In the genomic region with DNA sequence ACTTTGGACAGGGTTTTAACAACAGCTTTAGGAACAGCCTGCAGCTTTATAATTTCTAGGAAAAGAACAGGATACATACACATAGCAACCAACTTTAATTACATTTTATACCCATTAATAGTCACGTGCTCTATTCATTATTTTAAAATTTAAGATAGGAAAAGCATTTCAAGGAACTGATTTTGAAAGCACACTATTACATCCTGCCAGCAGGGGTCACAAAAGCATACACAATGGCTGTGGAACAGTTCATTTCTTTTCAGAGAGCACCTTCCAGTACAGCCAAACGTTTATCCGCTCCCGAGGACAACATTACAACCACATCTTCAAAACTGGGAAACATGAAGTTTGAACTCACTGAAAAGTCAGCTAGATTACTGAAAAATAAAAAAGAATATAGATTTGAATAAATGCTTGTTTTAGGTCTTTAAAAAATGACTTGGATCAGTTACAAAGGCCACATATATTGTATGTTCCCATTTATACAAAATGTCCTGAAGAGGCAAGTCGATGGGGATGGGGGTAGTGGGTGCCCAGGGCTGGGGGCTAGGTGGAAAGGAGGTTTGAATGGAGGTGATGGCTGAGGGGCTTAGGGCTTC, we compare ENCODE assay signal across 8 cellular contexts.
DNase-seq lines count a peak whose midpoint lies in the region; ATAC-seq, FAIRE-seq and TF ChIP-seq lines count a peak whose summit lies in the region.

No MANE protein-coding gene starts in this region.

- H3K27me3 ChIP-seq in H9 (ENCODE audit: insufficient read depth, low read length) (no peaks in the 10 kb centered on the region), GM12878 (replicated peaks in 1 of 2; ENCODE audit: control insufficient read depth in 2 of 2, insufficient read depth in 2 of 2, low read length in 1 of 2) (peaks cover 3 to 9% of the 10 kb centered on the region in 2 experiments)

- H3K27ac ChIP-seq in H9 (ENCODE audit: insufficient read length, low read depth, low read length) (no peak overlapping the region), OCI-LY7 (ENCODE audit: low read depth, low read length, poor library complexity, severe bottlenecking) (no peak overlapping the region), GM12878 (ENCODE audit: control insufficient read depth, insufficient read depth) (no peak overlapping the region)

- no peak overlapping the region for H3K56ac ChIP-seq in H9 (ENCODE audit: insufficient read length, low read depth, low read length)

- H3K4ac ChIP-seq in H9 (ENCODE audit: low read depth, low read length) = no peak overlapping the region

- no peak overlapping the region for H2AK5ac ChIP-seq in H9 (ENCODE audit: insufficient read length, low read length)

- TF ChIP-seq EP300 in GM12878 (IDR thresholded peaks at IDR 0.05; ENCODE audit: borderline replicate concordance in 1 of 2, control insufficient read depth in 1 of 2, low read depth in 2 of 2, low read length in 2 of 2) = no peak

- intact Hi-C loops in OCI-LY7 (cut with micrococcal nuclease; ENCODE audit: unreplicated experiment) (loop anchor here (2.0 to 5.0 kb wide), 2 partner anchors 583 to 600 kb away; no protein-coding TSS in a partner anchor), GM12878 (cut with micrococcal nuclease; ENCODE audit: unreplicated experiment) (loop anchor here (1.0 to 2.0 kb wide), 3 partner anchors 585 to 639 kb away; no protein-coding TSS in a partner anchor)

- peak; percentile 64 for ATAC-seq in GM12878
- no peak for ATAC-seq in GM18498 (IDR thresholded peaks at IDR 0.05; ENCODE audit: unreplicated experiment)
- ATAC-seq in GM19023 (IDR thresholded peaks at IDR 0.05; ENCODE audit: unreplicated experiment) = no peak

- no peak overlapping the region for H3K18ac ChIP-seq in H9 (ENCODE audit: insufficient read length, low read depth, low read length)

- H2BK15ac ChIP-seq in H9 (ENCODE audit: low read depth, low read length) = no peak overlapping the region

- FAIRE-seq in GM12878 (lab: Jason Lieb, UNC) (no peak), islet of Langerhans (lab: Jason Lieb, UNC) (peak; percentile 99)

- POLR2A ChIA-PET in OCI-LY7 (lab: Charles Lee) = no interaction called here
- POLR2A ChIA-PET in GM12878 (lab: Charles Lee) = no interaction called here

- no peak overlapping the region for H2BK5ac ChIP-seq in H9 (ENCODE audit: insufficient read length, low read length)

- no peaks in the 10 kb centered on the region for H3K9me3 Mint-ChIP-seq in H9

- H3K79me2 ChIP-seq in H9 (ENCODE audit: insufficient read depth, low read length) (no peaks in the 10 kb centered on the region), OCI-LY7 (ENCODE audit: insufficient read depth, low read depth, low read length) (no peaks in the 10 kb centered on the region), GM12878 (ENCODE audit: control insufficient read depth, insufficient read depth, low read length) (no peaks in the 10 kb centered on the region)

- peak; percentile 89 for TF ChIP-seq RAD21 in GM12878 (IDR thresholded peaks at IDR 0.05; ENCODE audit: insufficient read depth, low read depth, low read length)

- H3K27me3 Mint-ChIP-seq in H9 (ENCODE audit: low read depth) = no peaks in the 10 kb centered on the region

- no peaks in the 10 kb centered on the region for H3K23me2 ChIP-seq in H9 (ENCODE audit: insufficient read length, low read depth, low read length, poor library complexity, severe bottlenecking)

- no peak overlapping the region for H3K14ac ChIP-seq in H9 (ENCODE audit: insufficient read depth, low read length)

- H3K4me1 ChIP-seq in H9 (ENCODE audit: insufficient read depth, low read length) = peaks cover 3% of the 10 kb centered on the region; the same call in 1 of the 2 replicates
- H3K4me1 ChIP-seq in OCI-LY7 (ENCODE audit: insufficient read depth, low read length, poor library complexity, severe bottlenecking) = no peaks in the 10 kb centered on the region
- H3K4me1 ChIP-seq in GM12878 (ENCODE audit: control insufficient read depth, insufficient read depth, low read length) = no peaks in the 10 kb centered on the region

- SMC1A ChIA-PET in GM12878 (lab: Charles Lee; ENCODE audit: uncharacterized antibody, unreplicated experiment) = interaction anchor here (1.3 to 2.6 kb wide), 5 partner anchors 9 to 639 kb away, joined by 3 to 10 read pairs (median 8); no protein-coding TSS in a partner anchor

- CTCF ChIA-PET in OCI-LY7 (lab: Charles Lee; ENCODE audit: unreplicated experiment) (interaction anchor here (0.6 kb wide), 1 partner anchor 38 kb away, joined by 3 read pairs; no protein-coding TSS in a partner anchor), GM12878 (lab: Yijun Ruan, JAX) (interaction anchor here (0.9 to 2.9 kb wide), 10 partner anchors 10 to 642 kb away, joined by 3 to 16 read pairs (median 6); no protein-coding TSS in a partner anchor)

- no peak overlapping the region for H3K4me3 Mint-ChIP-seq in H9

- no peak overlapping the region for H4K91ac ChIP-seq in H9 (ENCODE audit: insufficient read length, low read depth, low read length)

- H4K8ac ChIP-seq in H9 (replicated peaks; ENCODE audit: insufficient read length, low read depth, low read length) = no peak overlapping the region

- RAD21 ChIA-PET in GM12878 (lab: Charles Lee; ENCODE audit: unreplicated experiment) = interaction anchor here (1.1 to 2.3 kb wide), 3 partner anchors 204 to 639 kb away, joined by 3 to 7 read pairs (median 5); no protein-coding TSS in a partner anchor

- DNase-seq in COLO668 (lab: John Stamatoyannopoulos, UW; ENCODE audit: unreplicated experiment) (peak; percentile 11), H9 (no peak), OCI-LY7 (ENCODE audit: low spot score) (peak; percentile 52), GM12878 (ENCODE audit: low read depth, low spot score) (no peak)
- DNase-seq in stimulated activated CD4-positive, alpha-beta T cell treated with anti-CD3 and anti-CD28 coated beads, Interleukin-2, amount 100 ng/mL, for 4 hours (ENCODE audit: low read depth) = peak; percentile 9

- H3K4me1 Mint-ChIP-seq in H9 = peaks cover 10 to 14% of the 10 kb centered on the region in 2 experiments

- no peak overlapping the region for H2AFZ ChIP-seq in H9 (ENCODE audit: low read length)
- H2AFZ ChIP-seq in OCI-LY7 (ENCODE audit: low read length) = no peak overlapping the region
- no peak overlapping the region for H2AFZ ChIP-seq in GM12878 (ENCODE audit: control insufficient read depth, low read depth, low read length)

- no CpG with 5 or more reads among the region's 5 CpGs for whole genome bisulfite sequencing in H9 (ENCODE audit: extremely low coverage, insufficient read length, low lambda C conversion rate)
- WGBS in GM12878 (ENCODE audit: insufficient coverage, insufficient replicate concordance, low lambda C conversion rate, missing lambda C conversion rate) = under 1% methylated on average over 5 of the region's 5 CpGs

- TF ChIP-seq CTCF in H9 (conservative IDR thresholded peaks at IDR 0.05) (peak; percentile 87), OCI-LY7 (conservative IDR thresholded peaks at IDR 0.05; ENCODE audit: low read length) (peak; percentile 93), GM12878 (IDR thresholded peaks at IDR 0.05 in 2 of 3, conservative IDR thresholded peaks at IDR 0.05 in 1 of 3; ENCODE audit: control insufficient read depth in 2 of 3, extremely low read depth in 1 of 3, insufficient read depth in 1 of 3, low read depth in 3 of 3, low read length in 3 of 3) (peak; percentile 58 to 62 (median 59))

- no peak overlapping the region for H3K23ac ChIP-seq in H9 (ENCODE audit: insufficient read length, low read depth, low read length)

- H3K27ac Mint-ChIP-seq in H9 = no peak overlapping the region

- no peaks in the 10 kb centered on the region for H3K79me1 ChIP-seq in H9 (ENCODE audit: insufficient read depth, low read depth, low read length, poor library complexity, severe bottlenecking)

- no peak overlapping the region for H3K4me2 ChIP-seq in H9 (ENCODE audit: insufficient read depth, insufficient read length, low read length)
- no peak overlapping the region for H3K4me2 ChIP-seq in OCI-LY7 (ENCODE audit: low read length)
- H3K4me2 ChIP-seq in GM12878 (ENCODE audit: control insufficient read depth, insufficient read depth) = no peak overlapping the region

- H3K36me3 Mint-ChIP-seq in H9 (ENCODE audit: insufficient read depth in 1 of 3, low read depth in 3 of 3) = no peaks in the 10 kb centered on the region

- no TSS peak for BruUV-seq in OCI-LY7 (replicated peaks; lab: Mats Ljungman, UMichigan)
- BruUV-seq in GM12878 (replicated peaks; lab: Mats Ljungman, UMichigan) = no TSS peak

- H2BK120ac ChIP-seq in H9 (ENCODE audit: low read depth, low read length, poor library complexity, severe bottlenecking) = no peak overlapping the region

- no peaks in the 10 kb centered on the region for H4K20me1 ChIP-seq in H9 (ENCODE audit: control insufficient read depth, insufficient read depth, insufficient read length)
- 0 out of 2 replicates have a peak, but pooled peaks cover 3% of the 10 kb centered on the region for H4K20me1 ChIP-seq in OCI-LY7 (ENCODE audit: insufficient read depth, low read length)
- no peaks in the 10 kb centered on the region for H4K20me1 ChIP-seq in GM12878 (ENCODE audit: control insufficient read depth, insufficient read depth)

- in situ Hi-C loops in GM12878 (cut with MboI) = loop anchor here (5.0 kb wide), 1 partner anchor 585 kb away; no protein-coding TSS in a partner anchor

- no peak overlapping the region for H3K9ac ChIP-seq in H9 (ENCODE audit: extremely low read depth, insufficient read length, low read length)
- no peak overlapping the region for H3K9ac ChIP-seq in GM12878 (ENCODE audit: control insufficient read depth, insufficient read depth, low read length)

- H3T11ph ChIP-seq in H9 (ENCODE audit: low read length) = no peak overlapping the region

- TF ChIP-seq POLR2A in GM12878 (IDR thresholded peaks at IDR 0.05; ENCODE audit: low read depth, low read length) = no peak

- H3K36me3 ChIP-seq in OCI-LY7 (ENCODE audit: insufficient read depth, low read length) (no peaks in the 10 kb centered on the region), GM12878 (ENCODE audit: control insufficient read depth in 2 of 2, insufficient read depth in 2 of 2, low read length in 1 of 2) (no peaks in the 10 kb centered on the region)

- no peak overlapping the region for H2BK20ac ChIP-seq in H9 (ENCODE audit: low read depth, low read length, poor library complexity, severe bottlenecking)

- H2BK12ac ChIP-seq in H9 (ENCODE audit: insufficient read length, low read depth, low read length) = no peak overlapping the region

- H3K4me3 ChIP-seq in OCI-LY7 (ENCODE audit: low read depth, low read length, poor library complexity, severe bottlenecking) = no peak overlapping the region
- no peak overlapping the region for H3K4me3 ChIP-seq in GM12878

- H3K9me3 ChIP-seq in H9 (ENCODE audit: control insufficient read depth, low read depth, low read length) (no peaks in the 10 kb centered on the region), OCI-LY7 (ENCODE audit: low read length) (no peaks in the 10 kb centered on the region), GM12878 (replicated peaks; ENCODE audit: control insufficient read depth, insufficient read depth, low read length) (no peaks in the 10 kb centered on the region)

- H3K9me2 ChIP-seq in OCI-LY7 (ENCODE audit: insufficient read depth, low read length) = no peaks in the 10 kb centered on the region

- no peak overlapping the region for H4K5ac ChIP-seq in H9 (ENCODE audit: insufficient read length, low read depth, low read length)

TF ChIP-seq in GM12878, 131 proteins besides CTCF, POLR2A, EP300 and RAD21 (continues in another document):
- TF ChIP-seq JUND (IDR thresholded peaks at IDR 0.05; ENCODE audit: low read depth, low read length) = no peak

Comparison
In these comparisons a context has a peak if more than half of its experiments do, and no peak if none do; other contexts are left out.
1. DNase-seq: peak in COLO668 (single experiment), OCI-LY7 (single experiment) and stimulated activated CD4-positive, alpha-beta T cell treated with anti-CD3 and anti-CD28 coated beads, Interleukin-2, amount 100 ng/mL, for 4 hours (single experiment); none in H9 (single experiment) and GM12878 (single experiment).
2. Peak in every context shown above with its lines, with median percentiles within 50 percentile points of each other: CTCF ChIP-seq.